In the genomic region with DNA sequence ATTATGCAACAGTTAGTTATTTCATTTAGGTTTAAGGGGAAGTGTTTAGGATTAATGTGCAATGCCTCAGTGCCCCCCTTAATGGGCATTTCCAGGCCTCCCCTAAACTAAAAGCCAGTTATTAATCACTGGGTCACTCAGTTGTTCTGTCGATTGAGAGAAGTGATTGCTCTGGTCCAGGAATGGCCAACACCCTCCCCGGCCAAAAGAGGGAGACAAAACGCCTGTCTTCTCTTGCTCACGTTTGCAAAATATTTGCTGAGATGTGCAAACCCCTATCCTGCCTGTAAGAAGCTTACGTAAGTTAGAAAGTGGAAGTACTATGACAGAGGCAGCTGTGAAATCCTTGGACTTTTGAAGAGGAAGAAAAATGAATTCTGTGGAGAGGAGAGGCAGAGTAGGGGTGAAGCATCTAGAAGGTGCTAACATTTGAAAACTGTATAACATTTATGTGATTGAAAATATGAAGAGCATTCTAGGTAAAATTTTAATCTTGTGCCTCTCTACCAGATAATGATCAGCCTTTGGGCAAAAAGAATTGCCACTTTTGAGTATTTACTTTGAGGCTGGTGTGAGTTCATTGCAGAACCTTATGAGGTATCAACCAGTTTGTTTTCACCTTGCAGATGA, we compare ENCODE assay signal across 8 cellular contexts. TPM values are rescaled to one million over a fixed set of nuclear protein-coding genes. Genes with fewer than 3 reads are reported as not detected.
DNase-seq lines count a peak whose midpoint lies in the region; ATAC-seq and TF ChIP-seq lines count a peak whose summit lies in the region.

No MANE protein-coding gene starts in this region.

- H2AFZ ChIP-seq in OCI-LY3 (ENCODE audit: low read depth, low read length): no peak overlapping the region

- no peak overlapping the region for H3K9ac ChIP-seq in OCI-LY3 (ENCODE audit: low read length)

- TF ChIP-seq POLR2A in stomach (IDR thresholded peaks at IDR 0.05): no peak

- peak; percentile 44 for TF ChIP-seq CTCF in AG09319 (IDR thresholded peaks at IDR 0.05; ENCODE audit: low read depth, low read length)
- TF ChIP-seq CTCF in OCI-LY3 (IDR thresholded peaks at IDR 0.05; ENCODE audit: low read depth, low read length): peak; percentile 80
- TF ChIP-seq CTCF in stomach (IDR thresholded peaks at IDR 0.05): peak in 3 of 7 experiments; percentile 26 to 35 (median 34)

- no peaks in the 10 kb centered on the region for H4K20me1 ChIP-seq in OCI-LY3 (ENCODE audit: insufficient read depth, low read length)

- H3K4me3 ChIP-seq in OCI-LY3 (ENCODE audit: low read length): no peak overlapping the region
- no peak overlapping the region for H3K4me3 ChIP-seq in stomach

- no peaks in the 10 kb centered on the region for H3K36me3 ChIP-seq in OCI-LY3 (replicated peaks; ENCODE audit: low read depth, low read length)
- no peaks in the 10 kb centered on the region for H3K36me3 ChIP-seq in stomach

- peaks cover 40% of the 10 kb centered on the region for H3K27me3 ChIP-seq in OCI-LY3 (ENCODE audit: low read depth, low read length)
- H3K27me3 ChIP-seq in stomach: peaks cover 0 to 7% (median 0%) of the 10 kb centered on the region in 3 donors

- peak overlapping the region; percentile 15 for H3K4me2 ChIP-seq in OCI-LY3 (ENCODE audit: low read length)

- TF ChIP-seq EP300 in stomach (IDR thresholded peaks at IDR 0.05): no peak

- ATAC-seq in GM21515 (IDR thresholded peaks at IDR 0.05; ENCODE audit: unreplicated experiment): peak; percentile 63

- H3K9me3 ChIP-seq in OCI-LY3 (ENCODE audit: insufficient read depth, low read length) (no peaks in the 10 kb centered on the region), stomach (no peaks in the 10 kb centered on the region)

- no peak overlapping the region for H3K27ac ChIP-seq in OCI-LY3 (ENCODE audit: low read length)
- no peak overlapping the region for H3K27ac ChIP-seq in stomach

- 26 to 43% (median 34%) methylated on average over 5 of the region's 5 CpGs for WGBS in stomach, 5 donors

- H3K4me1 ChIP-seq in OCI-LY3 (ENCODE audit: low read length) (peaks cover 9% of the 10 kb centered on the region; the same call in 1 of the 2 replicates), stomach (no peaks in the 10 kb centered on the region)

- intact Hi-C loops in stomach (cut with DNase I; ENCODE audit: low total_unique reads): no loop called here

- H3K79me2 ChIP-seq in OCI-LY3 (ENCODE audit: low read length): no peaks in the 10 kb centered on the region

- DNase-seq in AG09319 (ENCODE audit: extremely low read depth, low read depth) (no peak), foreskin melanocyte (peak; percentile 5), stomach (peak; percentile 33), DMS153 (lab: John Stamatoyannopoulos, UW) (no peak), SK-N-DZ (ENCODE audit: low spot score) (no peak)
- no peak for DNase-seq in activated effector memory CD4-positive, alpha-beta T cell treated with Interleukin-2 at 50 U/mL for 16 hours

RNA-seq across cellular contexts. Expression of a gene that starts 37.7 kb away (rescaled TPM):
- 1 to 10 TPM in 2 of 5 donors, not detected in 3; 1.3 to 8.4 TPM for total RNA-seq in stomach
- polyA plus RNA-seq in stomach: 1 to 10 TPM in 1 of 3 donors, under 1 TPM in 2; 0.50 to 2.9 (median 0.70) TPM
- not detected in 2 replicates for polyA plus RNA-seq in SK-N-DZ (2014; cell fraction: cytosol; rRNA removed)
- polyA plus RNA-seq in SK-N-DZ (2014; cell fraction: nucleus; rRNA removed): not detected in 2 replicates

Comparison
In these comparisons a context has a peak if more than half of its experiments do, and no peak if none do; other contexts are left out.
1. DNase-seq: peak in foreskin melanocyte (single experiment) and stomach (single experiment); none in AG09319 (single experiment), activated effector memory CD4-positive, alpha-beta T cell treated with Interleukin-2 at 50 U/mL for 16 hours (single experiment), DMS153 (single experiment) and SK-N-DZ (single experiment).